Comparison of ENCODE assay signal across 18 cellular contexts in the genomic region with DNA sequence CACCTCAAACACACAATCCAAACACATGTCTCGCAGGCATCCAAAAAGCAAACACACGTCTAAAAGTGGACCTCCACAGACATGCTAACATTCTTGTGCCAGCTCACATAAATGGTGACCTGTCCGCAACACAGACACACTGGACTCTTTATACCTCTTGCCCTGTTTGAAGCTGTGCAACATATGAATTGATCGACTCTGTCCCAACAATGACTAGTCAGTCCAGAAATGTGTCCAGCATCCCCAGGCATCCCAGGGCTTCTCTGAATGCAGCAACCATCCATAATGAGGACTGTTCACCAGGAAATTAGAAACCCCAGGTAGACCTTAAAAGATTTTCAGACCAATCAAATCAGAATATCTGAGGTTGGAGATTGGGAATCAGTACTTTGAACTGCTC. TPM values are rescaled to one million over a fixed set of nuclear protein-coding genes. Genes with fewer than 3 reads are reported as not detected.
A peak's percentile ranks its signal among the peaks of the same experiment; 100 is the strongest.
DNase-seq lines count a peak whose midpoint lies in the region; ATAC-seq and TF ChIP-seq lines count a peak whose summit lies in the region.
"Had no signal": no experiment of that assay in that cellular context is flagged by ENCODE, and none has a peak within 500 bp of the region (broad histone marks: within the 10 kb centered on the region; RNA-seq: fewer than 3 reads in every experiment).

No MANE protein-coding gene starts in this region.

- WGBS in transverse colon (ENCODE audit: low coverage in 1 of 2), 2 donors = 60 to 71% methylated on average over 2 to 4 of the region's 4 CpGs

- H3K27ac ChIP-seq in muscle layer of duodenum (ENCODE audit: low read length) = peak overlapping the region; percentile 94
- peak overlapping the region; percentile 81 to 89 (median 87) for H3K27ac ChIP-seq in transverse colon
- H3K27ac ChIP-seq: parathyroid adenoma had no signal

- DNase-seq in activated naive CD8-positive, alpha-beta T cell treated with anti-CD3 and anti-CD28 coated beads, Interleukin-2, amount 10 ng/mL, durations not matched to agents 7 days and 5 days = no peak
- DNase-seq in activated naive CD8-positive, alpha-beta T cell treated with anti-CD3 and anti-CD28 coated beads, Interleukin-2, amount 50 U/mL, for 24 hours = no peak
- DNase-seq in chondrocyte (ENCODE audit: low spot score) (no peak), transverse colon (no peak), progenitor cell of endocrine pancreas (ENCODE audit: low spot score, unreplicated experiment) (no peak), GDM1 (lab: John Stamatoyannopoulos, UW) (no peak), natural killer cell (no peak)
- DNase-seq: 8988T; activated T-cell treated with anti-CD3 and anti-CD28 coated beads, Interleukin-2, amount 50 U/mL, for 24 hours; CD4-positive, alpha-beta T cell; kidney glomerular epithelial cell; NCI-H1417 treated with DMSO at 0.1 percent for 48 hours; SW 1271; trophoblast cell had no signal

- intact Hi-C loops in transverse colon (cut with DNase I; ENCODE audit: low total_unique reads) = no loop called here
- intact Hi-C loops in natural killer cell (cut with micrococcal nuclease) = no loop called here

- TF ChIP-seq POLR2A in transverse colon (IDR thresholded peaks at IDR 0.05) = no peak

- POLR2A ChIA-PET in activated naive CD8-positive, alpha-beta T cell treated with anti-CD3 and anti-CD28 coated beads, Interleukin-2, amount 10 ng/mL, durations not matched to agents 7 days and 5 days (lab: Charles Lee) = no interaction called here

- H3K9me3 Mint-ChIP-seq in activated naive CD8-positive, alpha-beta T cell treated with anti-CD3 and anti-CD28 coated beads, Interleukin-2, amount 10 ng/mL, durations not matched to agents 7 days and 5 days = no peaks in the 10 kb centered on the region
- H3K9me3 Mint-ChIP-seq in activated naive CD8-positive, alpha-beta T cell treated with anti-CD3 and anti-CD28 coated beads, Interleukin-2, amount 50 U/mL, for 24 hours = no peaks in the 10 kb centered on the region
- H3K9me3 Mint-ChIP-seq in chondrocyte (ENCODE audit: low read depth) = no peaks in the 10 kb centered on the region
- H3K9me3 Mint-ChIP-seq in progenitor cell of endocrine pancreas (ENCODE audit: low read depth) = no peaks in the 10 kb centered on the region
- no peaks in the 10 kb centered on the region for H3K9me3 Mint-ChIP-seq in natural killer cell
- H3K9me3 Mint-ChIP-seq: activated naive CD4-positive, alpha-beta T cell treated with anti-CD3 and anti-CD28 coated beads, Interleukin-2, amount 50 U/mL, for 24 hours; activated T-cell treated with anti-CD3 and anti-CD28 coated beads, Interleukin-2, amount 50 U/mL, for 24 hours; CD4-positive, alpha-beta T cell had no signal

- peaks cover 0 to 4% of the 10 kb centered on the region in 2 donors for H3K4me1 ChIP-seq in muscle layer of duodenum (ENCODE audit: control insufficient read depth in 1 of 2, insufficient read depth in 2 of 2, low read length in 2 of 2)
- H3K4me1 ChIP-seq in transverse colon = peaks cover 0 to 16% (median 0%) of the 10 kb centered on the region in 4 donors
- H3K4me1 ChIP-seq: parathyroid adenoma had no signal

- H3K27me3 Mint-ChIP-seq in activated naive CD8-positive, alpha-beta T cell treated with anti-CD3 and anti-CD28 coated beads, Interleukin-2, amount 10 ng/mL, durations not matched to agents 7 days and 5 days = peaks cover 3% of the 10 kb centered on the region
- H3K27me3 Mint-ChIP-seq in activated naive CD8-positive, alpha-beta T cell treated with anti-CD3 and anti-CD28 coated beads, Interleukin-2, amount 50 U/mL, for 24 hours = no peaks in the 10 kb centered on the region
- H3K27me3 Mint-ChIP-seq in chondrocyte (ENCODE audit: low read depth) = no peaks in the 10 kb centered on the region
- H3K27me3 Mint-ChIP-seq in progenitor cell of endocrine pancreas = no peaks in the 10 kb centered on the region
- H3K27me3 Mint-ChIP-seq in natural killer cell (ENCODE audit: low read depth in 2 of 2) = peaks cover 5% of the 10 kb centered on the region in 2 donors
- H3K27me3 Mint-ChIP-seq: activated naive CD4-positive, alpha-beta T cell treated with anti-CD3 and anti-CD28 coated beads, Interleukin-2, amount 50 U/mL, for 24 hours had no signal

- TF ChIP-seq EP300 in transverse colon (IDR thresholded peaks at IDR 0.05; ENCODE audit: low read depth) = no peak

- in situ Hi-C loops in transverse colon (cut with MboI; ENCODE audit: low pct_ligation_motif_present in 1 of 4, low pct_unique_long_range_greater_than_20kb in 1 of 4, low sequenced_read_pairs in 3 of 4) = no loop called here

- H3K27me3 ChIP-seq in muscle layer of duodenum (ENCODE audit: low read depth, low read length) (no peaks in the 10 kb centered on the region), transverse colon (no peaks in the 10 kb centered on the region)

- H3K4me3 Mint-ChIP-seq in activated naive CD8-positive, alpha-beta T cell treated with anti-CD3 and anti-CD28 coated beads, Interleukin-2, amount 10 ng/mL, durations not matched to agents 7 days and 5 days = no peak overlapping the region
- no peak overlapping the region for H3K4me3 Mint-ChIP-seq in activated naive CD8-positive, alpha-beta T cell treated with anti-CD3 and anti-CD28 coated beads, Interleukin-2, amount 50 U/mL, for 24 hours
- H3K4me3 Mint-ChIP-seq in chondrocyte (ENCODE audit: unreplicated experiment) (peak overlapping the region; percentile 86), progenitor cell of endocrine pancreas (ENCODE audit: low read depth) (no peak overlapping the region), natural killer cell (no peak overlapping the region)
- H3K4me3 Mint-ChIP-seq: activated naive CD4-positive, alpha-beta T cell treated with anti-CD3 and anti-CD28 coated beads, Interleukin-2, amount 50 U/mL, for 24 hours; activated T-cell treated with anti-CD3 and anti-CD28 coated beads, Interleukin-2, amount 50 U/mL, for 24 hours; CD4-positive, alpha-beta T cell had no signal

- no peak for TF ChIP-seq CTCF in chondrocyte (IDR thresholded peaks at IDR 0.05)
- no peak for TF ChIP-seq CTCF in transverse colon (IDR thresholded peaks at IDR 0.05)
- no peak for TF ChIP-seq CTCF in progenitor cell of endocrine pancreas (IDR thresholded peaks at IDR 0.05; ENCODE audit: unreplicated experiment)
- TF ChIP-seq CTCF in natural killer cell (IDR thresholded peaks at IDR 0.05) = no peak

- H3K9me3 ChIP-seq in muscle layer of duodenum (ENCODE audit: control insufficient read depth in 1 of 2, low read length in 2 of 2) (no peaks in the 10 kb centered on the region), transverse colon (no peaks in the 10 kb centered on the region)

- peak overlapping the region; percentile 71 to 77 for H3K4me3 ChIP-seq in muscle layer of duodenum (ENCODE audit: low read depth in 1 of 2, low read length in 2 of 2)
- peak overlapping the region in 1 of 4 donors; percentile 51 for H3K4me3 ChIP-seq in transverse colon

- no peaks in the 10 kb centered on the region for H3K36me3 Mint-ChIP-seq in activated naive CD8-positive, alpha-beta T cell treated with anti-CD3 and anti-CD28 coated beads, Interleukin-2, amount 10 ng/mL, durations not matched to agents 7 days and 5 days
- no peaks in the 10 kb centered on the region for H3K36me3 Mint-ChIP-seq in activated naive CD8-positive, alpha-beta T cell treated with anti-CD3 and anti-CD28 coated beads, Interleukin-2, amount 50 U/mL, for 24 hours (ENCODE audit: low read depth)
- H3K36me3 Mint-ChIP-seq in chondrocyte (ENCODE audit: low read depth) = no peaks in the 10 kb centered on the region
- no peaks in the 10 kb centered on the region for H3K36me3 Mint-ChIP-seq in progenitor cell of endocrine pancreas (ENCODE audit: insufficient read depth)
- H3K36me3 Mint-ChIP-seq in natural killer cell = no peaks in the 10 kb centered on the region
- H3K36me3 Mint-ChIP-seq: activated naive CD4-positive, alpha-beta T cell treated with anti-CD3 and anti-CD28 coated beads, Interleukin-2, amount 50 U/mL, for 24 hours had no signal

- H3K27ac Mint-ChIP-seq in activated naive CD8-positive, alpha-beta T cell treated with anti-CD3 and anti-CD28 coated beads, Interleukin-2, amount 10 ng/mL, durations not matched to agents 7 days and 5 days = peak overlapping the region; percentile 6
- H3K27ac Mint-ChIP-seq in activated naive CD8-positive, alpha-beta T cell treated with anti-CD3 and anti-CD28 coated beads, Interleukin-2, amount 50 U/mL, for 24 hours = no peak overlapping the region
- H3K27ac Mint-ChIP-seq in chondrocyte (ENCODE audit: unreplicated experiment) (peak overlapping the region; percentile 98), progenitor cell of endocrine pancreas (no peak overlapping the region), natural killer cell (no peak overlapping the region)
- H3K27ac Mint-ChIP-seq: activated naive CD4-positive, alpha-beta T cell treated with anti-CD3 and anti-CD28 coated beads, Interleukin-2, amount 50 U/mL, for 24 hours; activated T-cell treated with anti-CD3 and anti-CD28 coated beads, Interleukin-2, amount 50 U/mL, for 24 hours; CD4-positive, alpha-beta T cell had no signal

- peaks cover 0 to 14% of the 10 kb centered on the region in 2 donors for H3K36me3 ChIP-seq in muscle layer of duodenum (ENCODE audit: control insufficient read depth in 1 of 2, insufficient read depth in 2 of 2, low read length in 2 of 2)
- H3K36me3 ChIP-seq in transverse colon = no peaks in the 10 kb centered on the region

- no peak for ATAC-seq in activated naive CD8-positive, alpha-beta T cell treated with anti-CD3 and anti-CD28 coated beads, Interleukin-2, amount 10 ng/mL, durations not matched to agents 7 days and 5 days (ENCODE audit: low read depth)
- no peak for ATAC-seq in activated naive CD8-positive, alpha-beta T cell treated with anti-CD3 and anti-CD28 coated beads, Interleukin-2, amount 50 U/mL, for 24 hours
- ATAC-seq in natural killer cell = no peak
- ATAC-seq: HCT116 had no signal

- H3K4me1 Mint-ChIP-seq in activated naive CD8-positive, alpha-beta T cell treated with anti-CD3 and anti-CD28 coated beads, Interleukin-2, amount 10 ng/mL, durations not matched to agents 7 days and 5 days = no peaks in the 10 kb centered on the region
- no peaks in the 10 kb centered on the region for H3K4me1 Mint-ChIP-seq in activated naive CD8-positive, alpha-beta T cell treated with anti-CD3 and anti-CD28 coated beads, Interleukin-2, amount 50 U/mL, for 24 hours
- H3K4me1 Mint-ChIP-seq in chondrocyte (ENCODE audit: low read depth) = peaks cover 56% of the 10 kb centered on the region
- H3K4me1 Mint-ChIP-seq in progenitor cell of endocrine pancreas (ENCODE audit: low read depth) = peaks cover 20% of the 10 kb centered on the region
- H3K4me1 Mint-ChIP-seq in natural killer cell = no peaks in the 10 kb centered on the region
- H3K4me1 Mint-ChIP-seq: activated naive CD4-positive, alpha-beta T cell treated with anti-CD3 and anti-CD28 coated beads, Interleukin-2, amount 50 U/mL, for 24 hours had no signal

RNA-seq across cellular contexts. Expression of a gene that starts 3.2 kb away (rescaled TPM):
- under 1 TPM; 0.14 to 0.34 TPM for total RNA-seq in activated naive CD8-positive, alpha-beta T cell treated with anti-CD3 and anti-CD28 coated beads, Interleukin-2, amount 10 ng/mL, durations not matched to agents 7 days and 5 days
- total RNA-seq in chondrocyte (103 to 182 TPM (median 172 TPM) in 3 replicates), transverse colon (10 to 100 TPM; 33.3 to 54.1 (median 42.2) TPM), progenitor cell of endocrine pancreas (1.2 and 1.7 TPM in 2 replicates), natural killer cell (1 to 10 TPM; 1.5 to 2.0 (median 1.8) TPM)

Comparison
In these comparisons a context has a peak if more than half of its experiments do, and no peak if none do; other contexts are left out.
1. H3K27ac Mint-ChIP-seq: peak in activated naive CD8-positive, alpha-beta T cell treated with anti-CD3 and anti-CD28 coated beads, Interleukin-2, amount 10 ng/mL, durations not matched to agents 7 days and 5 days (single experiment) and chondrocyte (single experiment); none in activated naive CD8-positive, alpha-beta T cell treated with anti-CD3 and anti-CD28 coated beads, Interleukin-2, amount 50 U/mL, for 24 hours (single experiment), progenitor cell of endocrine pancreas (single experiment) and natural killer cell (0 of 2).
2. RNA of a gene that starts 3.2 kb away (total RNA-seq): 103 to 182 TPM in chondrocyte and 33.3 to 54.1 TPM in transverse colon; 1.5 to 2.0 TPM in natural killer cell, 1.2 to 1.7 TPM in progenitor cell of endocrine pancreas and 0.14 to 0.34 TPM in activated naive CD8-positive, alpha-beta T cell treated with anti-CD3 and anti-CD28 coated beads, Interleukin-2, amount 10 ng/mL, durations not matched to agents 7 days and 5 days; every median in the first group is over 10 times any median in the second.